Comparison of ENCODE assay signal across 8 cellular contexts in genomic region chr1:26993237-26994019, GRCh38. TPM values are rescaled to one million over a fixed set of nuclear protein-coding genes. Genes with fewer than 3 reads are reported as not detected.
DNase-seq lines count a peak whose midpoint lies in the region; ATAC-seq and TF ChIP-seq lines count a peak whose summit lies in the region.

TSS of gene TRNP1 (plus strand) at chr1:26993692. CDS start at chr1:26993787, 95 bp downstream.

- no peak within 1 kb of the TSS for H3K9ac ChIP-seq in parathyroid adenoma

- peaks cover 29% of the 10 kb centered on the region for H3K27me3 Mint-ChIP-seq in IgD-negative memory B cell
- H3K27me3 Mint-ChIP-seq in activated naive CD8-positive, alpha-beta T cell treated with anti-CD3 and anti-CD28 coated beads for 36 hours = peaks cover 77% of the 10 kb centered on the region

- H3K9me3 ChIP-seq in parathyroid adenoma (ENCODE audit: control insufficient read depth, low read length) (no peaks in the 10 kb centered on the region), tibial artery (no peaks in the 10 kb centered on the region)

- DNase-seq in NCI-H1417 (lab: John Stamatoyannopoulos, UW) (peak; percentile 62 to 88 (median 77)), NCI-H1417 treated with DMSO at 0.1 percent for 48 hours (lab: John Stamatoyannopoulos, UW) (no peak), Right ventricle myocardium inferior (ENCODE audit: missing footprints) (peak; percentile 92), tibial artery (peak; percentile 58 to 79)
- peak; percentile 65 for DNase-seq in activated naive CD8-positive, alpha-beta T cell treated with anti-CD3 and anti-CD28 coated beads for 36 hours

- H3K4me2 ChIP-seq in parathyroid adenoma (ENCODE audit: low read length) = peak within 1 kb of the TSS; percentile 91

- H3K27ac Mint-ChIP-seq in IgD-negative memory B cell = peak within 1 kb of the TSS in 1 of 3 donors; percentile 10
- H3K27ac Mint-ChIP-seq in activated naive CD8-positive, alpha-beta T cell treated with anti-CD3 and anti-CD28 coated beads for 36 hours = no peak within 1 kb of the TSS

- no peaks in the 10 kb centered on the region for H3K36me3 ChIP-seq in parathyroid adenoma (ENCODE audit: control insufficient read depth, insufficient read depth, low read length)
- H3K36me3 ChIP-seq in tibial artery = no peaks in the 10 kb centered on the region

- peak within 1 kb of the TSS; percentile 77 to 95 (median 85) for H3K4me3 Mint-ChIP-seq in IgD-negative memory B cell
- peak within 1 kb of the TSS; percentile 79 for H3K4me3 Mint-ChIP-seq in activated naive CD8-positive, alpha-beta T cell treated with anti-CD3 and anti-CD28 coated beads for 36 hours

- H3K36me3 Mint-ChIP-seq in IgD-negative memory B cell = peaks cover 2% of the 10 kb centered on the region
- no peaks in the 10 kb centered on the region for H3K36me3 Mint-ChIP-seq in activated naive CD8-positive, alpha-beta T cell treated with anti-CD3 and anti-CD28 coated beads for 36 hours

- no peak for TF ChIP-seq CTCF in parathyroid adenoma (IDR thresholded peaks at IDR 0.05)
- no peak for TF ChIP-seq CTCF in tibial artery (IDR thresholded peaks at IDR 0.05)

- peaks cover 4 to 14% (median 9%) of the 10 kb centered on the region in 3 donors for H3K4me1 Mint-ChIP-seq in IgD-negative memory B cell
- H3K4me1 Mint-ChIP-seq in activated naive CD8-positive, alpha-beta T cell treated with anti-CD3 and anti-CD28 coated beads for 36 hours = peaks cover 23% of the 10 kb centered on the region

- peak within 1 kb of the TSS; percentile 62 for H2AFZ ChIP-seq in parathyroid adenoma

- intact Hi-C loops in Right ventricle myocardium inferior (cut with DNase I) (no loop called here), tibial artery (cut with DNase I; ENCODE audit: low total_unique reads) (loop anchor here (5.0 kb wide), 1 partner anchor 289 kb away; no protein-coding TSS in a partner anchor)

- ATAC-seq in SK-N-SH treated with all-trans-retinoic acid at 6 μM for 48 hours (peak; percentile 33), Right ventricle myocardium inferior (peak; percentile 66)

- no peaks in the 10 kb centered on the region for H3K79me2 ChIP-seq in parathyroid adenoma

- H3K4me3 ChIP-seq in parathyroid adenoma (ENCODE audit: low read depth, low read length) (peak within 1 kb of the TSS; percentile 76), tibial artery (peak within 1 kb of the TSS; percentile 66 to 91)

- H3K27ac ChIP-seq in parathyroid adenoma (peak within 1 kb of the TSS; percentile 49), tibial artery (peak within 1 kb of the TSS; percentile 67 to 70)

- no peaks in the 10 kb centered on the region for H3K9me3 Mint-ChIP-seq in IgD-negative memory B cell
- H3K9me3 Mint-ChIP-seq in activated naive CD8-positive, alpha-beta T cell treated with anti-CD3 and anti-CD28 coated beads for 36 hours = no peaks in the 10 kb centered on the region

- no peaks in the 10 kb centered on the region for H3K27me3 ChIP-seq in parathyroid adenoma (ENCODE audit: control insufficient read depth, insufficient read depth, low read length)
- H3K27me3 ChIP-seq in tibial artery = peaks cover 0 to 24% of the 10 kb centered on the region in 2 donors

- H3K4me1 ChIP-seq in parathyroid adenoma (no peaks in the 10 kb centered on the region), tibial artery (peaks cover 0 to 52% (median 34%) of the 10 kb centered on the region in 4 donors)

TF ChIP-seq in SK-N-SH treated with all-trans-retinoic acid at 6 μM for 48 hours, 23 proteins besides CTCF, POLR2A, EP300 and RAD21:
- no peak for TF ChIP-seq BACH2 (CRISPR knock-in tag; IDR thresholded peaks at IDR 0.05; ENCODE audit: borderline replicate concordance)
- TF ChIP-seq ZNF8 (CRISPR knock-in tag; IDR thresholded peaks at IDR 0.05) = no peak
- no peak for TF ChIP-seq ZFP30 (CRISPR knock-in tag; IDR thresholded peaks at IDR 0.05)
- TF ChIP-seq ZNF70 (CRISPR knock-in tag; IDR thresholded peaks at IDR 0.05) = no peak
- TF ChIP-seq ZFP3 (CRISPR knock-in tag; IDR thresholded peaks at IDR 0.05) = no peak
- no peak for TF ChIP-seq ARNTL (CRISPR knock-in tag; IDR thresholded peaks at IDR 0.05; ENCODE audit: borderline replicate concordance, low read depth)
- no peak for TF ChIP-seq ZC3H10 (CRISPR knock-in tag; IDR thresholded peaks at IDR 0.05)
- TF ChIP-seq TOX (CRISPR knock-in tag; IDR thresholded peaks at IDR 0.05; ENCODE audit: borderline replicate concordance) = no peak
- TF ChIP-seq POU6F1 (CRISPR knock-in tag; IDR thresholded peaks at IDR 0.05; ENCODE audit: borderline replicate concordance, low read depth) = no peak

RNA-seq across cellular contexts. Expression of gene TRNP1, which starts in this region (rescaled TPM):
- polyA plus RNA-seq in IgD-negative memory B cell = not detected
- under 1 TPM; 0.40 to 0.64 TPM for total RNA-seq in activated naive CD8-positive, alpha-beta T cell treated with anti-CD3 and anti-CD28 coated beads for 36 hours
- 26.9 TPM for total RNA-seq in Right ventricle myocardium inferior

Comparison
In these comparisons a context has a peak if more than half of its experiments do, and no peak if none do; other contexts are left out.
1. RNA of gene TRNP1 (total RNA-seq): 26.9 TPM in Right ventricle myocardium inferior (single experiment); 0.40 to 0.64 TPM in activated naive CD8-positive, alpha-beta T cell treated with anti-CD3 and anti-CD28 coated beads for 36 hours; every median in the first group is over 10 times any median in the second.
2. Peak in DNase-seq in activated naive CD8-positive, alpha-beta T cell treated with anti-CD3 and anti-CD28 coated beads for 36 hours; RNA of the gene not detected or under 1 TPM.